Comparison of ENCODE assay signal across 21 cellular contexts in the genomic region with DNA sequence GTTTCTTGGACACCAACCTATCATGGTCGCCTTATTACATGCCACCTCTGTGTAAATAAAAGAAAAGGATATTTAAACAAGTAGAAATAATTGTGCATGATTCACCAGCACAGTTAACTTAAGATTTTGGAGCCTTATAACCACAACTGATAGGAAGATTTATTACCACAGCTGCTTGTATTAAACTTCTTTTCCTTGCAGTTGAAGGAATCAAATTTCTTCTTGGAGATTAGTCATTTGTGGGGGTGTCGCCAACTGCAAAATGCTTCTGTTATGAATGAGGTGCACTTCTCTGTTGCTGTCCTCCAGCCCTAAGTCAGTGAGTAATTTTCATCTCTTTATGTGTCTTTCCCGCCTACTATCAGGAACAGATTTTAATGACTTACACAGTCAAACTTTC.
A peak's percentile ranks its signal among the peaks of the same experiment; 100 is the strongest.
DNase-seq lines count a peak whose midpoint lies in the region; ATAC-seq, FAIRE-seq and TF ChIP-seq lines count a peak whose summit lies in the region.
"Had no signal": no experiment of that assay in that cellular context is flagged by ENCODE, and none has a peak within 500 bp of the region (broad histone marks: within the 10 kb centered on the region; RNA-seq: fewer than 3 reads in every experiment).

No MANE protein-coding gene starts in this region.

- FAIRE-seq in bronchial epithelial cell (lab: Jason Lieb, UNC) = no peak
- FAIRE-seq: D721Med had no signal

- H3K4me3 Mint-ChIP-seq in nephron = peak overlapping the region in 2 of 3 experiments; percentile 52 to 69
- H3K4me3 Mint-ChIP-seq: H9; IgD-negative memory B cell; stimulated activated naive CD8-positive, alpha-beta T cell treated with anti-CD3 and anti-CD28 coated beads, Interleukin-15, Interleukin-2, amounts not matched to agents 100 ng/mL and 50 ng/mL, for 24 hours had no signal

- no peaks in the 10 kb centered on the region for H4K20me1 ChIP-seq in smooth muscle cell (ENCODE audit: low read depth)

- H3F3A ChIP-seq in smooth muscle cell (ENCODE audit: low read depth) = no peaks in the 10 kb centered on the region

- H3K4me2 ChIP-seq in smooth muscle cell = no peak overlapping the region

- H3K36me3 ChIP-seq in bronchial epithelial cell (ENCODE audit: control insufficient read depth, insufficient read depth, low read length) = no peaks in the 10 kb centered on the region
- H3K36me3 ChIP-seq in smooth muscle cell (ENCODE audit: low read depth) = no peaks in the 10 kb centered on the region

- TF ChIP-seq CTCF in bronchial epithelial cell (IDR thresholded peaks at IDR 0.05; ENCODE audit: insufficient read depth, low read length, severe bottlenecking) (no peak), nephron (IDR thresholded peaks at IDR 0.05; ENCODE audit: unreplicated experiment in 3 of 3) (no peak), smooth muscle cell (IDR thresholded peaks at IDR 0.05; ENCODE audit: borderline replicate concordance, insufficient read depth, poor library complexity, severe bottlenecking) (no peak)

- DNase-seq in EL (peak; percentile 0), OCI-M1 (lab: John Stamatoyannopoulos, UW) (peak; percentile 5), bronchial epithelial cell (ENCODE audit: low read depth) (peak; percentile 8), smooth muscle cell (lab: John Stamatoyannopoulos, UW; ENCODE audit: unreplicated experiment) (no peak), hypothalamus (lab: John Stamatoyannopoulos, UW) (no peak)
- DNase-seq: activated CD4-positive, alpha-beta T cell treated with anti-CD3 and anti-CD28 coated beads for 1 hour; activated gamma-delta T cell treated with Interleukin-2 at 50 U/mL for 16 hours; anterior cingulate cortex; H9; hippocampal formation; left colon; NCI-H1092 treated with DMSO at 0.1 percent for 48 hours; T-helper 2 cell had no signal

- no peak overlapping the region for H3K27ac ChIP-seq in smooth muscle cell (ENCODE audit: low read depth)
- H3K27ac ChIP-seq: parathyroid adenoma had no signal

- no peaks in the 10 kb centered on the region for H3K4me1 ChIP-seq in smooth muscle cell (ENCODE audit: low read depth)
- H3K4me1 ChIP-seq: parathyroid adenoma had no signal

- H3K79me2 ChIP-seq in smooth muscle cell (ENCODE audit: low read depth) = no peaks in the 10 kb centered on the region
- H3K79me2 ChIP-seq: parathyroid adenoma had no signal

- H3K9me3 ChIP-seq in smooth muscle cell (replicated peaks; ENCODE audit: low read depth) = no peaks in the 10 kb centered on the region

- H3K9ac ChIP-seq in smooth muscle cell (ENCODE audit: low read depth) = no peak overlapping the region
- H3K9ac ChIP-seq: parathyroid adenoma had no signal

- H2AFZ ChIP-seq in smooth muscle cell (ENCODE audit: low read depth) = no peak overlapping the region
- H2AFZ ChIP-seq: parathyroid adenoma had no signal

- peaks cover 2% of the 10 kb centered on the region for H3K9me3 Mint-ChIP-seq in nephron
- H3K9me3 Mint-ChIP-seq: H9; IgD-negative memory B cell; stimulated activated naive CD8-positive, alpha-beta T cell treated with anti-CD3 and anti-CD28 coated beads, Interleukin-15, Interleukin-2, amounts not matched to agents 100 ng/mL and 50 ng/mL, for 24 hours had no signal

- ATAC-seq in HG02884 (IDR thresholded peaks at IDR 0.05; ENCODE audit: unreplicated experiment) (no peak), HG02759 (IDR thresholded peaks at IDR 0.05; ENCODE audit: unreplicated experiment) (no peak)
- ATAC-seq: esophagus mucosa, left colon had no signal

- 43% methylated on average over 3 of the region's 3 CpGs for WGBS in smooth muscle cell (ENCODE audit: low lambda C conversion rate)

- peak overlapping the region; percentile 61 to 85 (median 73) for H3K27ac Mint-ChIP-seq in nephron
- H3K27ac Mint-ChIP-seq: H9; IgD-negative memory B cell; stimulated activated naive CD8-positive, alpha-beta T cell treated with anti-CD3 and anti-CD28 coated beads, Interleukin-15, Interleukin-2, amounts not matched to agents 100 ng/mL and 50 ng/mL, for 24 hours had no signal

- peaks cover 74% of the 10 kb centered on the region for H3K4me1 Mint-ChIP-seq in nephron
- H3K4me1 Mint-ChIP-seq: H9, IgD-negative memory B cell had no signal

- H3K4me3 ChIP-seq in bronchial epithelial cell (ENCODE audit: low read depth, low read length) (no peak overlapping the region), smooth muscle cell (no peak overlapping the region)

- no peaks in the 10 kb centered on the region for H3K27me3 ChIP-seq in bronchial epithelial cell (ENCODE audit: control insufficient read depth, insufficient read depth, low read length)
- H3K27me3 ChIP-seq in smooth muscle cell (ENCODE audit: low read depth) = no peaks in the 10 kb centered on the region

- H3K27me3 Mint-ChIP-seq in nephron (ENCODE audit: low read depth) = peaks cover 4% of the 10 kb centered on the region
- H3K27me3 Mint-ChIP-seq: stimulated activated naive CD8-positive, alpha-beta T cell treated with anti-CD3 and anti-CD28 coated beads, Interleukin-15, Interleukin-2, amounts not matched to agents 100 ng/mL and 50 ng/mL, for 24 hours had no signal

- no peaks in the 10 kb centered on the region for H3K36me3 Mint-ChIP-seq in nephron (ENCODE audit: low read depth)
- H3K36me3 Mint-ChIP-seq: IgD-negative memory B cell had no signal

Comparison
In these comparisons a context has a peak if more than half of its experiments do, and no peak if none do; other contexts are left out.
1. DNase-seq: peak in EL (single experiment), OCI-M1 (single experiment) and bronchial epithelial cell (single experiment); none in smooth muscle cell (single experiment) and hypothalamus (0 of 51).